Comparison of ENCODE assay signal across 1 cellular context in the genomic region with DNA sequence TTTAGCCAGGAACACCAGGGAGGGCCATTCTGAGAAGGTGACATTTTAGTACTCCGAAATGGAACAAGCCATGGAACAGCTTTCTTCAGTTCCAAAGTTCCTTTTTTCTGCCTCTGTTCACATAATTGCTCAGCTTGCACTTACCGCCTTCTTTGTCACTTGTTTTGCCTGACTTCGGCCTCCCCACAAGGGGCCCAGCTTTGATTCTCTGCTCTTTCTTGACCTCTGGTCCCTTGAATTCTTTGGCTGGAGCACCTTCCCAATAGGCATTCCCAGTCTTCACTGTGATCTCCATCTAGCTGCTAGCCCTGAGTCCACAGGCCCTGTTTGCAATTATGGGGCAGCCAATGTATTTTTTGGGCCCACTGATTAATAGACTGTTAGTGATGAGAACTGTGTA.
TF ChIP-seq lines count a peak whose summit lies in the region.

No MANE protein-coding gene starts in this region.

TF ChIP-seq in IMR-90, 13 proteins besides CTCF, POLR2A, EP300 and RAD21:
- TF ChIP-seq, protein P1, sequence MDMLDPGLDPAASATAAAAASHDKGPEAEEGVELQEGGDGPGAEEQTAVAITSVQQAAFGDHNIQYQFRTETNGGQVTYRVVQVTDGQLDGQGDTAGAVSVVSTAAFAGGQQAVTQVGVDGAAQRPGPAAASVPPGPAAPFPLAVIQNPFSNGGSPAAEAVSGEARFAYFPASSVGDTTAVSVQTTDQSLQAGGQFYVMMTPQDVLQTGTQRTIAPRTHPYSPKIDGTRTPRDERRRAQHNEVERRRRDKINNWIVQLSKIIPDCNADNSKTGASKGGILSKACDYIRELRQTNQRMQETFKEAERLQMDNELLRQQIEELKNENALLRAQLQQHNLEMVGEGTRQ (IDR thresholded peaks at IDR 0.05; ENCODE audit: low read depth, low read length): no peak
- TF ChIP-seq RCOR1 (IDR thresholded peaks at IDR 0.05; ENCODE audit: insufficient replicate concordance, low read length) (no peak), MAZ (IDR thresholded peaks at IDR 0.05; ENCODE audit: borderline replicate concordance, low read depth, low read length) (no peak)
- TF ChIP-seq, protein P2, sequence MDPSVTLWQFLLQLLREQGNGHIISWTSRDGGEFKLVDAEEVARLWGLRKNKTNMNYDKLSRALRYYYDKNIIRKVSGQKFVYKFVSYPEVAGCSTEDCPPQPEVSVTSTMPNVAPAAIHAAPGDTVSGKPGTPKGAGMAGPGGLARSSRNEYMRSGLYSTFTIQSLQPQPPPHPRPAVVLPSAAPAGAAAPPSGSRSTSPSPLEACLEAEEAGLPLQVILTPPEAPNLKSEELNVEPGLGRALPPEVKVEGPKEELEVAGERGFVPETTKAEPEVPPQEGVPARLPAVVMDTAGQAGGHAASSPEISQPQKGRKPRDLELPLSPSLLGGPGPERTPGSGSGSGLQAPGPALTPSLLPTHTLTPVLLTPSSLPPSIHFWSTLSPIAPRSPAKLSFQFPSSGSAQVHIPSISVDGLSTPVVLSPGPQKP (IDR thresholded peaks at IDR 0.05; ENCODE audit: borderline replicate concordance, low read depth, low read length): no peak
TF ChIP-seq in IMR-90: peak in this region for 0.
